In the genomic region with DNA sequence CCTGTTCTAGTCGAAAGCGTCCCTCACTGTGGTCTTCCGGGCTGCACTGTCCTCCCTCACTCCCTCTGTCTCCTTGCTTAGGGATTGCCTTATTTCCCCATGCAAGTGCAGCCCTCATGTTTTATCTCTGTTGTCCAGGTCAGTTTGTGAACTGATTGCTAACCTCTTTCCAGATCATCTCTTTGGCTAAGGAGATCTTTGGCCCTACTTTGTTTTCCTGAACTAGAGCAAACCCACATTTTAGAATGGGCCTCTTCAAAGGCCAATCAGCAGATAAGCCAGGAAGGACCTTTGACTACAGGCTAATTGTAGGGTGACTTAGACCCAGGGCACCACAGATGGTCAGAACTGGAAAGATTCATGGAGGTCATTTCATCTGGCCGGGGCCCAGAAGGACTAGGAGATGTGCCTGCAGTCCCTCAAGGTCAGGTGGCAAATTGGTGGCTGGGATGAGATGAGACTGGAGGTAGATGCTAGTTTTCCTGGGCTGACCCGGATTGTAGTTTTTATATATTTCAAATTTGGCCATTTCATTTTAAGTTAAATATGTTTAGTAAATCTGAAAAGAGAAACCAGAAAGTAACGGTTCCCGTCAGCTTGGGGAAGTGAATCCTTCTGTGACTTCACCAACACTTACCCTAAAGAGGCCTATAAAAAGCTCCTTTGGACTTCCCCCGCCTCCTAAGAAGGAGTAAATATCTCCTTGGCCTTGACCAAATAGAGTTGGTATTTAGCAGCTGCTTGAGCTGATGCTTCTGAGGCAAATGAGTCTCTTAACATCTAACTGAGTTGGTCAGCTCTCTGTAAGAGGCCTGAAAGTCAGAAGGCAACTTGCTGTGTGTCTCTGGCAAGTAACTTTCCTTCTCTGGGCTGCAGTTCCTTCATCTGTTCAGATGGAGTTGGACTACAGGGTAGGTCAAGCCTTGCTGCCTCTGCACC, we compare ENCODE assay signal across 1 cellular context.
A peak's percentile ranks its signal among the peaks of the same experiment; 100 is the strongest.
TF ChIP-seq lines count a peak whose summit lies in the region.

No MANE protein-coding gene starts in this region.

TF ChIP-seq in HepG2, 621 proteins besides CTCF, POLR2A, EP300 and RAD21 (continued from another document and continues in another):
- TF ChIP-seq, protein P1, sequence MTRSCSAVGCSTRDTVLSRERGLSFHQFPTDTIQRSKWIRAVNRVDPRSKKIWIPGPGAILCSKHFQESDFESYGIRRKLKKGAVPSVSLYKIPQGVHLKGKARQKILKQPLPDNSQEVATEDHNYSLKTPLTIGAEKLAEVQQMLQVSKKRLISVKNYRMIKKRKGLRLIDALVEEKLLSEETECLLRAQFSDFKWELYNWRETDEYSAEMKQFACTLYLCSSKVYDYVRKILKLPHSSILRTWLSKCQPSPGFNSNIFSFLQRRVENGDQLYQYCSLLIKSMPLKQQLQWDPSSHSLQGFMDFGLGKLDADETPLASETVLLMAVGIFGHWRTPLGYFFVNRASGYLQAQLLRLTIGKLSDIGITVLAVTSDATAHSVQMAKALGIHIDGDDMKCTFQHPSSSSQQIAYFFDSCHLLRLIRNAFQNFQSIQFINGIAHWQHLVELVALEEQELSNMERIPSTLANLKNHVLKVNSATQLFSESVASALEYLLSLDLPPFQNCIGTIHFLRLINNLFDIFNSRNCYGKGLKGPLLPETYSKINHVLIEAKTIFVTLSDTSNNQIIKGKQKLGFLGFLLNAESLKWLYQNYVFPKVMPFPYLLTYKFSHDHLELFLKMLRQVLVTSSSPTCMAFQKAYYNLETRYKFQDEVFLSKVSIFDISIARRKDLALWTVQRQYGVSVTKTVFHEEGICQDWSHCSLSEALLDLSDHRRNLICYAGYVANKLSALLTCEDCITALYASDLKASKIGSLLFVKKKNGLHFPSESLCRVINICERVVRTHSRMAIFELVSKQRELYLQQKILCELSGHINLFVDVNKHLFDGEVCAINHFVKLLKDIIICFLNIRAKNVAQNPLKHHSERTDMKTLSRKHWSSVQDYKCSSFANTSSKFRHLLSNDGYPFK (CRISPR knock-in tag; IDR thresholded peaks at IDR 0.05; ENCODE audit: borderline replicate concordance) = no peak
- peak; percentile 90; the same call in 1 of the 2 replicates for TF ChIP-seq CREM (IDR thresholded peaks at IDR 0.05)
- TF ChIP-seq CREM (CRISPR knock-in tag; IDR thresholded peaks at IDR 0.05) = no peak
- TF ChIP-seq ZBTB38 (CRISPR knock-in tag; IDR thresholded peaks at IDR 0.05) = no peak; the same call in 1 of the 2 replicates
- peak; percentile 88 for TF ChIP-seq HDAC1 (CRISPR knock-in tag; IDR thresholded peaks at IDR 0.05)
- TF ChIP-seq FOXM1 (CRISPR knock-in tag; IDR thresholded peaks at IDR 0.05) = no peak
- no peak for TF ChIP-seq ZNF839 (CRISPR knock-in tag; IDR thresholded peaks at IDR 0.05; ENCODE audit: borderline replicate concordance)
- peak; percentile 75; the same call in 1 of the 2 replicates for TF ChIP-seq ZNF816 (CRISPR knock-in tag; IDR thresholded peaks at IDR 0.05; ENCODE audit: borderline replicate concordance)
- no peak for TF ChIP-seq SMARCE1 (IDR thresholded peaks at IDR 0.05; ENCODE audit: borderline replicate concordance)
- TF ChIP-seq EZH2 (conservative IDR thresholded peaks at IDR 0.05; ENCODE audit: low read depth, low read length) = no peak
- no peak for TF ChIP-seq REXO4 (CRISPR knock-in tag; IDR thresholded peaks at IDR 0.05; ENCODE audit: borderline replicate concordance)
- TF ChIP-seq RNF2 (conservative IDR thresholded peaks at IDR 0.05; ENCODE audit: low read depth) = no peak
- TF ChIP-seq PAX8 (CRISPR knock-in tag; IDR thresholded peaks at IDR 0.05; ENCODE audit: borderline replicate concordance) = no peak
- TF ChIP-seq TAF15 (IDR thresholded peaks at IDR 0.05; ENCODE audit: low read depth, low read length, poor library complexity, severe bottlenecking) = no peak
- TF ChIP-seq SSRP1 (CRISPR knock-in tag; IDR thresholded peaks at IDR 0.05) = peak; percentile 84; the same call in 1 of the 2 replicates
- TF ChIP-seq NFRKB (IDR thresholded peaks at IDR 0.05) = no peak
- no peak for TF ChIP-seq ZMAT3 (CRISPR knock-in tag; conservative IDR thresholded peaks at IDR 0.05)
- TF ChIP-seq, protein P2, sequence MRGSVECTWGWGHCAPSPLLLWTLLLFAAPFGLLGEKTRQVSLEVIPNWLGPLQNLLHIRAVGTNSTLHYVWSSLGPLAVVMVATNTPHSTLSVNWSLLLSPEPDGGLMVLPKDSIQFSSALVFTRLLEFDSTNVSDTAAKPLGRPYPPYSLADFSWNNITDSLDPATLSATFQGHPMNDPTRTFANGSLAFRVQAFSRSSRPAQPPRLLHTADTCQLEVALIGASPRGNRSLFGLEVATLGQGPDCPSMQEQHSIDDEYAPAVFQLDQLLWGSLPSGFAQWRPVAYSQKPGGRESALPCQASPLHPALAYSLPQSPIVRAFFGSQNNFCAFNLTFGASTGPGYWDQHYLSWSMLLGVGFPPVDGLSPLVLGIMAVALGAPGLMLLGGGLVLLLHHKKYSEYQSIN (CRISPR knock-in tag; IDR thresholded peaks at IDR 0.05; ENCODE audit: borderline replicate concordance) = no peak
- TF ChIP-seq MAZ (IDR thresholded peaks at IDR 0.05; ENCODE audit: borderline replicate concordance, low read depth, low read length) = no peak
- TF ChIP-seq MAZ (CRISPR knock-in tag; IDR thresholded peaks at IDR 0.05; ENCODE audit: low read depth) = no peak; the same call in 1 of the 2 replicates
- peak; percentile 86; the same call in 1 of the 2 replicates for TF ChIP-seq ZNF772 (CRISPR knock-in tag; IDR thresholded peaks at IDR 0.05)
- TF ChIP-seq ZNF572 (CRISPR knock-in tag; IDR thresholded peaks at IDR 0.05) = no peak
- peak; percentile 95 for TF ChIP-seq NR2F2 (IDR thresholded peaks at IDR 0.05; ENCODE audit: borderline replicate concordance, low read depth)
- TF ChIP-seq RFX5 (IDR thresholded peaks at IDR 0.05; ENCODE audit: low read depth, low read length) = no peak
- TF ChIP-seq MYC (CRISPR knock-in tag; IDR thresholded peaks at IDR 0.05; ENCODE audit: borderline replicate concordance) = no peak; the same call in 1 of the 2 replicates
- no peak; the same call in 1 of the 2 replicates for TF ChIP-seq TOPORS (CRISPR knock-in tag; IDR thresholded peaks at IDR 0.05)
- TF ChIP-seq ZNF746 (CRISPR knock-in tag; IDR thresholded peaks at IDR 0.05) = peak; percentile 58
- TF ChIP-seq, protein P3, sequence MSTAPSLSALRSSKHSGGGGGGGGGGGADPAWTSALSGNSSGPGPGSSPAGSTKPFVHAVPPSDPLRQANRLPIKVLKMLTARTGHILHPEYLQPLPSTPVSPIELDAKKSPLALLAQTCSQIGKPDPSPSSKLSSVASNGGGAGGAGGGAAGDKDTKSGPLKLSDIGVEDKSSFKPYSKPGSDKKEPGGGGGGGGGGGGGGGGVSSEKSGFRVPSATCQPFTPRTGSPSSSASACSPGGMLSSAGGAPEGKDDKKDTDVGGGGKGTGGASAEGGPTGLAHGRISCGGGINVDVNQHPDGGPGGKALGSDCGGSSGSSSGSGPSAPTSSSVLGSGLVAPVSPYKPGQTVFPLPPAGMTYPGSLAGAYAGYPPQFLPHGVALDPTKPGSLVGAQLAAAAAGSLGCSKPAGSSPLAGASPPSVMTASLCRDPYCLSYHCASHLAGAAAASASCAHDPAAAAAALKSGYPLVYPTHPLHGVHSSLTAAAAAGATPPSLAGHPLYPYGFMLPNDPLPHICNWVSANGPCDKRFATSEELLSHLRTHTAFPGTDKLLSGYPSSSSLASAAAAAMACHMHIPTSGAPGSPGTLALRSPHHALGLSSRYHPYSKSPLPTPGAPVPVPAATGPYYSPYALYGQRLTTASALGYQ (CRISPR knock-in tag; IDR thresholded peaks at IDR 0.05) = peak; percentile 90
- TF ChIP-seq THAP11 (CRISPR knock-in tag; IDR thresholded peaks at IDR 0.05) = peak; percentile 85
- TF ChIP-seq ZNF883 (CRISPR knock-in tag; IDR thresholded peaks at IDR 0.05; ENCODE audit: not compliant biosample characterization) = no peak
- peak; percentile 62 for TF ChIP-seq ELF1 (CRISPR knock-in tag; IDR thresholded peaks at IDR 0.05)
- no peak for TF ChIP-seq NFKBIZ (CRISPR knock-in tag; IDR thresholded peaks at IDR 0.05)
- TF ChIP-seq, protein P4, sequence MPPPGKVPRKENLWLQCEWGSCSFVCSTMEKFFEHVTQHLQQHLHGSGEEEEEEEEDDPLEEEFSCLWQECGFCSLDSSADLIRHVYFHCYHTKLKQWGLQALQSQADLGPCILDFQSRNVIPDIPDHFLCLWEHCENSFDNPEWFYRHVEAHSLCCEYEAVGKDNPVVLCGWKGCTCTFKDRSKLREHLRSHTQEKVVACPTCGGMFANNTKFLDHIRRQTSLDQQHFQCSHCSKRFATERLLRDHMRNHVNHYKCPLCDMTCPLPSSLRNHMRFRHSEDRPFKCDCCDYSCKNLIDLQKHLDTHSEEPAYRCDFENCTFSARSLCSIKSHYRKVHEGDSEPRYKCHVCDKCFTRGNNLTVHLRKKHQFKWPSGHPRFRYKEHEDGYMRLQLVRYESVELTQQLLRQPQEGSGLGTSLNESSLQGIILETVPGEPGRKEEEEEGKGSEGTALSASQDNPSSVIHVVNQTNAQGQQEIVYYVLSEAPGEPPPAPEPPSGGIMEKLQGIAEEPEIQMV (CRISPR knock-in tag; IDR thresholded peaks at IDR 0.05; ENCODE audit: low read depth) = 0 out of 2 replicates have a peak, but pooled peaks have one; percentile 53
- TF ChIP-seq, protein P5, sequence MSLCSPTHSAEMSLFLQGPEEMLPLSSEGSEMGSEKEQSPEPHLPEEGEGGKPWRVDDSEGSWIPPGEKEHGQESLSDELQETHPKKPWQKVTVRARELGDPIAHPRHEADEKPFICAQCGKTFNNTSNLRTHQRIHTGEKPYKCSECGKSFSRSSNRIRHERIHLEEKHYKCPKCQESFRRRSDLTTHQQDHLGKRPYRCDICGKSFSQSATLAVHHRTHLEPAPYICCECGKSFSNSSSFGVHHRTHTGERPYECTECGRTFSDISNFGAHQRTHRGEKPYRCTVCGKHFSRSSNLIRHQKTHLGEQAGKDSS (CRISPR knock-in tag; IDR thresholded peaks at IDR 0.05; ENCODE audit: borderline replicate concordance, low read depth) = peak; percentile 38; the same call in 1 of the 2 replicates
- TF ChIP-seq, protein P6, sequence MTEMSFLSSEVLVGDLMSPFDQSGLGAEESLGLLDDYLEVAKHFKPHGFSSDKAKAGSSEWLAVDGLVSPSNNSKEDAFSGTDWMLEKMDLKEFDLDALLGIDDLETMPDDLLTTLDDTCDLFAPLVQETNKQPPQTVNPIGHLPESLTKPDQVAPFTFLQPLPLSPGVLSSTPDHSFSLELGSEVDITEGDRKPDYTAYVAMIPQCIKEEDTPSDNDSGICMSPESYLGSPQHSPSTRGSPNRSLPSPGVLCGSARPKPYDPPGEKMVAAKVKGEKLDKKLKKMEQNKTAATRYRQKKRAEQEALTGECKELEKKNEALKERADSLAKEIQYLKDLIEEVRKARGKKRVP (CRISPR knock-in tag; IDR thresholded peaks at IDR 0.05) = no peak
- no peak for TF ChIP-seq WIZ (CRISPR knock-in tag; IDR thresholded peaks at IDR 0.05)
- TF ChIP-seq, protein P7, sequence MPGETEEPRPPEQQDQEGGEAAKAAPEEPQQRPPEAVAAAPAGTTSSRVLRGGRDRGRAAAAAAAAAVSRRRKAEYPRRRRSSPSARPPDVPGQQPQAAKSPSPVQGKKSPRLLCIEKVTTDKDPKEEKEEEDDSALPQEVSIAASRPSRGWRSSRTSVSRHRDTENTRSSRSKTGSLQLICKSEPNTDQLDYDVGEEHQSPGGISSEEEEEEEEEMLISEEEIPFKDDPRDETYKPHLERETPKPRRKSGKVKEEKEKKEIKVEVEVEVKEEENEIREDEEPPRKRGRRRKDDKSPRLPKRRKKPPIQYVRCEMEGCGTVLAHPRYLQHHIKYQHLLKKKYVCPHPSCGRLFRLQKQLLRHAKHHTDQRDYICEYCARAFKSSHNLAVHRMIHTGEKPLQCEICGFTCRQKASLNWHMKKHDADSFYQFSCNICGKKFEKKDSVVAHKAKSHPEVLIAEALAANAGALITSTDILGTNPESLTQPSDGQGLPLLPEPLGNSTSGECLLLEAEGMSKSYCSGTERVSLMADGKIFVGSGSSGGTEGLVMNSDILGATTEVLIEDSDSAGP (CRISPR knock-in tag; IDR thresholded peaks at IDR 0.05; ENCODE audit: borderline replicate concordance) = no peak
- peak; percentile 56; the same call in 1 of the 2 replicates for TF ChIP-seq ZNF670 (CRISPR knock-in tag; IDR thresholded peaks at IDR 0.05; ENCODE audit: borderline replicate concordance)
- TF ChIP-seq NR3C1 (CRISPR knock-in tag; IDR thresholded peaks at IDR 0.05) = no peak
- no peak for TF ChIP-seq NFIB (CRISPR knock-in tag; IDR thresholded peaks at IDR 0.05; ENCODE audit: borderline replicate concordance)
- TF ChIP-seq SKI (IDR thresholded peaks at IDR 0.05; ENCODE audit: partially characterized antibody) = peak; percentile 41
- TF ChIP-seq SIN3B (IDR thresholded peaks at IDR 0.05; ENCODE audit: low read length) = 0 out of 2 replicates have a peak, but pooled peaks have one; percentile 34
